ENCODE assay signal across 24 cellular contexts in genomic region chr5:75886706-75887105, GRCh38.
DNase-seq lines count a peak whose midpoint lies in the region; ATAC-seq and TF ChIP-seq lines count a peak whose summit lies in the region.
"Had no signal": no experiment of that assay in that cellular context is flagged by ENCODE, and none has a peak within 500 bp of the region (broad histone marks: within the 10 kb centered on the region; RNA-seq: fewer than 3 reads in every experiment).

No MANE protein-coding gene starts in this region.

- H3K36me3 ChIP-seq in A673 (ENCODE audit: insufficient read depth, low read length, poor library complexity, severe bottlenecking), result no peaks in the 10 kb centered on the region
- no peaks in the 10 kb centered on the region for H3K36me3 ChIP-seq in OCI-LY7 (ENCODE audit: insufficient read depth, low read length)
- H3K36me3 ChIP-seq in upper lobe of right lung, result no peaks in the 10 kb centered on the region
- H3K36me3 ChIP-seq: adrenal gland, esophagus squamous epithelium, heart left ventricle had no signal

- no peak overlapping the region for H2AFZ ChIP-seq in OCI-LY7 (ENCODE audit: low read length)
- H2AFZ ChIP-seq: parathyroid adenoma had no signal

- no peaks in the 10 kb centered on the region for H4K20me1 ChIP-seq in OCI-LY7 (ENCODE audit: insufficient read depth, low read length)

- intact Hi-C loops in A673 (cut with micrococcal nuclease; ENCODE audit: unreplicated experiment), result no loop called here
- intact Hi-C loops in OCI-LY7 (cut with micrococcal nuclease; ENCODE audit: unreplicated experiment), result no loop called here
- intact Hi-C loops in upper lobe of right lung (cut with DNase I), result no loop called here
- intact Hi-C loops in Right ventricle myocardium inferior (cut with DNase I), result no loop called here

- H3K27me3 ChIP-seq in A673 (replicated peaks; ENCODE audit: insufficient read depth, low read depth, low read length, poor library complexity) (no peaks in the 10 kb centered on the region), upper lobe of right lung (no peaks in the 10 kb centered on the region)
- H3K27me3 ChIP-seq: adrenal gland, esophagus squamous epithelium, heart left ventricle had no signal

- TF ChIP-seq CTCF in A673 (conservative IDR thresholded peaks at IDR 0.05; ENCODE audit: low read depth, low read length), result no peak
- no peak for TF ChIP-seq CTCF in choroid plexus epithelial cell (conservative IDR thresholded peaks at IDR 0.05; ENCODE audit: low read depth, low read length)
- no peak for TF ChIP-seq CTCF in OCI-LY7 (conservative IDR thresholded peaks at IDR 0.05; ENCODE audit: low read length)
- TF ChIP-seq CTCF in upper lobe of right lung (IDR thresholded peaks at IDR 0.05), result no peak

- no TSS peak for BruUV-seq in A673 (replicated peaks; lab: Mats Ljungman, UMichigan)
- no TSS peak for BruUV-seq in OCI-LY7 (replicated peaks; lab: Mats Ljungman, UMichigan)

- no peak for ATAC-seq in upper lobe of right lung
- no peak for ATAC-seq in Right ventricle myocardium inferior
- ATAC-seq: heart left ventricle; naive thymus-derived CD8-positive, alpha-beta T cell; stimulated activated naive CD8-positive, alpha-beta T cell treated with anti-CD3 and anti-CD28 coated beads, Interleukin-15, amount 100 ng/mL, for 72 hours had no signal

- no peak overlapping the region for H3K4me2 ChIP-seq in OCI-LY7 (ENCODE audit: low read length)
- H3K4me2 ChIP-seq: KMS-11 had no signal

- no peak overlapping the region for H3K27ac ChIP-seq in A673 (ENCODE audit: low read depth, low read length, poor library complexity, severe bottlenecking)
- no peak overlapping the region for H3K27ac ChIP-seq in OCI-LY7 (ENCODE audit: low read depth, low read length, poor library complexity, severe bottlenecking)
- no peak overlapping the region for H3K27ac ChIP-seq in upper lobe of right lung
- H3K27ac ChIP-seq: adrenal gland, esophagus squamous epithelium, heart left ventricle, KMS-11, parathyroid adenoma had no signal

- H3K4me3 ChIP-seq in A673 (ENCODE audit: low read depth, low read length, poor library complexity, severe bottlenecking) (no peak overlapping the region), choroid plexus epithelial cell (ENCODE audit: low read depth, low read length) (no peak overlapping the region), OCI-LY7 (ENCODE audit: low read depth, low read length, poor library complexity, severe bottlenecking) (no peak overlapping the region), upper lobe of right lung (no peak overlapping the region)
- H3K4me3 ChIP-seq: adrenal gland, esophagus squamous epithelium, heart left ventricle had no signal

- H3K9me2 ChIP-seq in OCI-LY7 (ENCODE audit: insufficient read depth, low read length), result no peaks in the 10 kb centered on the region

- POLR2A ChIA-PET in A673 (lab: Charles Lee; ENCODE audit: low non-redundant PET), result no interaction called here
- POLR2A ChIA-PET in OCI-LY7 (lab: Charles Lee), result interaction anchor here (0.8 kb wide), 1 partner anchor 125 kb away, joined by 5 read pairs; no protein-coding TSS in a partner anchor

- no peaks in the 10 kb centered on the region for H3K4me1 ChIP-seq in A673 (ENCODE audit: insufficient read depth, low read length, poor library complexity, severe bottlenecking)
- H3K4me1 ChIP-seq in OCI-LY7 (ENCODE audit: insufficient read depth, low read length, poor library complexity, severe bottlenecking), result no peaks in the 10 kb centered on the region
- no peaks in the 10 kb centered on the region for H3K4me1 ChIP-seq in upper lobe of right lung
- H3K4me1 ChIP-seq: adrenal gland, esophagus squamous epithelium, heart left ventricle, parathyroid adenoma had no signal

- H3K9me3 ChIP-seq in A673 (ENCODE audit: low read depth, low read length, poor library complexity, severe bottlenecking) (no peaks in the 10 kb centered on the region), OCI-LY7 (ENCODE audit: low read length) (no peaks in the 10 kb centered on the region), upper lobe of right lung (no peaks in the 10 kb centered on the region)
- H3K9me3 ChIP-seq: adrenal gland, esophagus squamous epithelium, heart left ventricle had no signal

- CTCF ChIA-PET in A673 (lab: Charles Lee), result interaction anchor here (1.1 kb wide), 1 partner anchor 288 kb away, joined by 3 read pairs; no protein-coding TSS in a partner anchor
- CTCF ChIA-PET in OCI-LY7 (lab: Charles Lee; ENCODE audit: unreplicated experiment), result no interaction called here

- no peaks in the 10 kb centered on the region for H3K79me2 ChIP-seq in OCI-LY7 (ENCODE audit: insufficient read depth, low read depth, low read length)
- H3K79me2 ChIP-seq: parathyroid adenoma had no signal

- peak; percentile 21 for DNase-seq in A673 (ENCODE audit: low spot score)
- peak; percentile 18 for DNase-seq in M059J (ENCODE audit: low read depth)
- peak; percentile 13 for DNase-seq in choroid plexus epithelial cell (ENCODE audit: low read depth)
- peak; percentile 48 for DNase-seq in kidney glomerular epithelial cell (lab: John Stamatoyannopoulos, UW)
- DNase-seq in OCI-LY7 (ENCODE audit: low spot score), result no peak
- DNase-seq in stimulated activated CD4-positive, alpha-beta T cell treated with anti-CD3 and anti-CD28 coated beads, Interleukin-2, amount 100 ng/mL, for 48 hours, result no peak
- DNase-seq in upper lobe of right lung, result no peak
- no peak for DNase-seq in Right ventricle myocardium inferior (ENCODE audit: missing footprints)
- DNase-seq: activated CD4-positive, alpha-beta T cell treated with anti-CD3 and anti-CD28 coated beads, Interleukin-2, amount 50 U/mL, for 1 hour; activated CD8-positive, alpha-beta memory T cell treated with anti-CD3 and anti-CD28 coated beads, Interleukin-2, amount 50 U/mL, for 4 hours; activated gamma-delta T cell; adrenal gland; DMS79 treated with DMSO at 0.1 percent for 48 hours; esophagus squamous epithelium; heart left ventricle; naive thymus-derived CD8-positive, alpha-beta T cell; NCI-H1105; NCI-H2107; NCI-H524 treated with DMSO at 0.1 percent for 48 hours; SIG-M5; stimulated activated CD4-positive, alpha-beta T cell treated with anti-CD3 and anti-CD28 coated beads, Interleukin-4, amount 100 ng/mL, for 1 hour; stimulated activated naive CD8-positive, alpha-beta T cell treated with anti-CD3 and anti-CD28 coated beads, Interleukin-15, amount 100 ng/mL, for 72 hours had no signal

Comparison
In these comparisons a context has a peak if more than half of its experiments do, and no peak if none do; other contexts are left out.
1. DNase-seq: peak in A673 (single experiment), M059J (single experiment), choroid plexus epithelial cell (single experiment) and kidney glomerular epithelial cell (single experiment); none in OCI-LY7 (single experiment), stimulated activated CD4-positive, alpha-beta T cell treated with anti-CD3 and anti-CD28 coated beads, Interleukin-2, amount 100 ng/mL, for 48 hours (0 of 2), upper lobe of right lung (single experiment) and Right ventricle myocardium inferior (single experiment).